In genomic region chr1:234957330-234958065, GRCh38 we compare ENCODE assay signal across 1 cellular context.
TF ChIP-seq lines count a peak whose summit lies in the region.

No MANE protein-coding gene starts in this region.

TF ChIP-seq in HepG2, 621 proteins besides CTCF, POLR2A, EP300 and RAD21 (continued from another document and continues in another):
- 0 out of 2 replicates have a peak, but pooled peaks have one; percentile 59 for TF ChIP-seq BRF2 (CRISPR knock-in tag; IDR thresholded peaks at IDR 0.05)
- 0 out of 2 replicates have a peak, but pooled peaks have one; percentile 36 for TF ChIP-seq ZNF34 (CRISPR knock-in tag; IDR thresholded peaks at IDR 0.05; ENCODE audit: borderline replicate concordance)
- TF ChIP-seq SMAD1 (CRISPR knock-in tag; IDR thresholded peaks at IDR 0.05; ENCODE audit: borderline replicate concordance, low read depth): no peak
- peak; percentile 93 for TF ChIP-seq HNF1B (CRISPR knock-in tag; IDR thresholded peaks at IDR 0.05)
- TF ChIP-seq ZNF335 (CRISPR knock-in tag; IDR thresholded peaks at IDR 0.05): peak; percentile 50; the same call in 1 of the 2 replicates
- peak; percentile 85; the same call in 1 of the 2 replicates for TF ChIP-seq YEATS4 (CRISPR knock-in tag; IDR thresholded peaks at IDR 0.05; ENCODE audit: borderline replicate concordance)
- TF ChIP-seq MYPOP (CRISPR knock-in tag; IDR thresholded peaks at IDR 0.05): peak; percentile 54
- TF ChIP-seq HIC2 (CRISPR knock-in tag; IDR thresholded peaks at IDR 0.05; ENCODE audit: low read depth): peak; percentile 70; the same call in 1 of the 2 replicates
- TF ChIP-seq SIN3B (IDR thresholded peaks at IDR 0.05; ENCODE audit: low read length): no peak
- peak; percentile 65; the same call in 1 of the 2 replicates for TF ChIP-seq TOPORS (CRISPR knock-in tag; IDR thresholded peaks at IDR 0.05)
- no peak for TF ChIP-seq ZBTB14 (CRISPR knock-in tag; IDR thresholded peaks at IDR 0.05)
- no peak for TF ChIP-seq ZNF740 (CRISPR knock-in tag; IDR thresholded peaks at IDR 0.05)
- TF ChIP-seq ATF3 (CRISPR knock-in tag; IDR thresholded peaks at IDR 0.05): peak; percentile 100
- TF ChIP-seq FOXK2 (IDR thresholded peaks at IDR 0.05): no peak
- TF ChIP-seq FOXJ3 (CRISPR knock-in tag; IDR thresholded peaks at IDR 0.05; ENCODE audit: borderline replicate concordance): peak; percentile 78; the same call in 1 of the 2 replicates
- TF ChIP-seq ZNF773 (CRISPR knock-in tag; IDR thresholded peaks at IDR 0.05; ENCODE audit: borderline replicate concordance): no peak
- peak; percentile 92 for TF ChIP-seq IRF2 (CRISPR knock-in tag; IDR thresholded peaks at IDR 0.05)
- TF ChIP-seq PRDM10 (CRISPR knock-in tag; IDR thresholded peaks at IDR 0.05; ENCODE audit: low read depth): peak; percentile 69
- 0 out of 2 replicates have a peak, but pooled peaks have one; percentile 79 for TF ChIP-seq ZSCAN5A (CRISPR knock-in tag; IDR thresholded peaks at IDR 0.05; ENCODE audit: borderline replicate concordance)
- TF ChIP-seq MED8 (CRISPR knock-in tag; IDR thresholded peaks at IDR 0.05; ENCODE audit: insufficient replicate concordance): peak; percentile 96
- TF ChIP-seq MIER2 (CRISPR knock-in tag; IDR thresholded peaks at IDR 0.05): peak; percentile 47; the same call in 1 of the 2 replicates
- TF ChIP-seq XBP1 (CRISPR knock-in tag; IDR thresholded peaks at IDR 0.05): peak; percentile 85; the same call in 1 of the 2 replicates
- TF ChIP-seq PRMT3 (CRISPR knock-in tag; IDR thresholded peaks at IDR 0.05; ENCODE audit: borderline replicate concordance, low read depth): no peak
- TF ChIP-seq ZFP91 (CRISPR knock-in tag; IDR thresholded peaks at IDR 0.05; ENCODE audit: borderline replicate concordance): peak; percentile 53
- no peak for TF ChIP-seq ZNF800 (CRISPR knock-in tag; IDR thresholded peaks at IDR 0.05)
- TF ChIP-seq SAP130 (CRISPR knock-in tag; IDR thresholded peaks at IDR 0.05; ENCODE audit: low read depth): peak; percentile 83
- no peak for TF ChIP-seq ATF6 (CRISPR knock-in tag; conservative IDR thresholded peaks at IDR 0.05)
- peak; percentile 86; the same call in 1 of the 2 replicates for TF ChIP-seq HOXA5 (CRISPR knock-in tag; IDR thresholded peaks at IDR 0.05)
- no peak for TF ChIP-seq ZKSCAN5 (CRISPR knock-in tag; IDR thresholded peaks at IDR 0.05)
- TF ChIP-seq GTF3A (CRISPR knock-in tag; conservative IDR thresholded peaks at IDR 0.05): 0 out of 2 replicates have a peak, but pooled peaks have one; percentile 31
- TF ChIP-seq ZNF260 (CRISPR knock-in tag; IDR thresholded peaks at IDR 0.05; ENCODE audit: borderline replicate concordance, low read depth): no peak
- peak; percentile 89; the same call in 1 of the 2 replicates for TF ChIP-seq ZNF891 (CRISPR knock-in tag; IDR thresholded peaks at IDR 0.05)
- TF ChIP-seq ZNF691 (CRISPR knock-in tag; IDR thresholded peaks at IDR 0.05; ENCODE audit: borderline replicate concordance, low read depth): peak; percentile 82; the same call in 1 of the 2 replicates
- TF ChIP-seq NFRKB (IDR thresholded peaks at IDR 0.05): no peak
- no peak for TF ChIP-seq ZNF550 (CRISPR knock-in tag; IDR thresholded peaks at IDR 0.05; ENCODE audit: borderline replicate concordance)
